Comparison of ENCODE assay signal across 10 cellular contexts in the genomic region with DNA sequence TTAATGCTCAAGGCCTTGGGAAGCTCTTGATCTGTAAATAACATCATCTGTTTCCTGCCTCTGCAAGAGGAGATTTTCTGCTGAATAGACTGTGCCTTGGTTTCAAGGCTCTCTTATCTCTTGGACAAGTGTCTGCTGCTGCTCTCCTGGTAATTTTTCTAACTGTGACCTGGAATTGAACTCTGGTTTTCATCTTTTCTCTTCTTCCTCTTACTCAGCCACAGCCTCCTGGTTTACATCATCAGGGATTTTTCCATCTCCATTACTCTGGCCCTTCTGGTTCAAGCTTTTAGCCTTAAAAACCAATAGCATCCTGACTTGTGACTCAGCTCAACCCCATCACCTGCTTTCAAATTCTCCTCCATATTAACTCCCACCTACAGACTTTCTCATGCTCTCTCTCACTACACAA. TPM values are rescaled to one million over a fixed set of nuclear protein-coding genes. Genes with fewer than 3 reads are reported as not detected.
DNase-seq lines count a peak whose midpoint lies in the region; ATAC-seq, FAIRE-seq and TF ChIP-seq lines count a peak whose summit lies in the region.
"Had no signal": no experiment of that assay in that cellular context is flagged by ENCODE, and none has a peak within 500 bp of the region (broad histone marks: within the 10 kb centered on the region; RNA-seq: fewer than 3 reads in every experiment).

No MANE protein-coding gene starts in this region.

- peaks cover 3% of the 10 kb centered on the region for H3K36me3 Mint-ChIP-seq in activated naive CD4-positive, alpha-beta T cell treated with anti-CD3 and anti-CD28 coated beads, Interleukin-2, amount 50 U/mL, for 24 hours
- peaks cover 2% of the 10 kb centered on the region for H3K36me3 Mint-ChIP-seq in activated naive CD8-positive, alpha-beta T cell treated with anti-CD3 and anti-CD28 coated beads for 36 hours

- H3K4me1 Mint-ChIP-seq in activated naive CD4-positive, alpha-beta T cell treated with anti-CD3 and anti-CD28 coated beads, Interleukin-2, amount 50 U/mL, for 24 hours = peaks cover 54% of the 10 kb centered on the region
- H3K4me1 Mint-ChIP-seq in activated naive CD8-positive, alpha-beta T cell treated with anti-CD3 and anti-CD28 coated beads for 36 hours = peaks cover 33% of the 10 kb centered on the region

- H3K9ac ChIP-seq in kidney (ENCODE audit: low read length in 2 of 2) = no peak overlapping the region

- no peaks in the 10 kb centered on the region for H3K4me1 ChIP-seq in kidney (ENCODE audit: control insufficient read depth in 1 of 2, insufficient read depth in 1 of 2, low read depth in 1 of 2, low read length in 2 of 2)
- peaks cover 12% of the 10 kb centered on the region for H3K4me1 ChIP-seq in effector memory CD4-positive, alpha-beta T cell (ENCODE audit: control insufficient read depth, insufficient read depth, low read length, poor library complexity, severe bottlenecking)

- peak overlapping the region; percentile 12 for H3K4me3 Mint-ChIP-seq in activated naive CD4-positive, alpha-beta T cell treated with anti-CD3 and anti-CD28 coated beads, Interleukin-2, amount 50 U/mL, for 24 hours
- H3K4me3 Mint-ChIP-seq in activated naive CD8-positive, alpha-beta T cell treated with anti-CD3 and anti-CD28 coated beads for 36 hours = peak overlapping the region; percentile 0

- H3K27ac Mint-ChIP-seq in activated naive CD4-positive, alpha-beta T cell treated with anti-CD3 and anti-CD28 coated beads, Interleukin-2, amount 50 U/mL, for 24 hours = peak overlapping the region; percentile 68
- H3K27ac Mint-ChIP-seq in activated naive CD8-positive, alpha-beta T cell treated with anti-CD3 and anti-CD28 coated beads for 36 hours = peak overlapping the region; percentile 28

- H3K27ac ChIP-seq in kidney (ENCODE audit: low read depth in 2 of 2, low read length in 2 of 2) = no peak overlapping the region
- H3K27ac ChIP-seq in effector memory CD4-positive, alpha-beta T cell (ENCODE audit: insufficient read depth, low read length, poor library complexity, severe bottlenecking) = no peak overlapping the region
- H3K27ac ChIP-seq: heart left ventricle had no signal

- ATAC-seq in HG03175 (IDR thresholded peaks at IDR 0.05; ENCODE audit: unreplicated experiment) = peak; percentile 52
- ATAC-seq in stimulated activated naive CD8-positive, alpha-beta T cell treated with anti-CD3 and anti-CD28 coated beads, Interleukin-15, Interleukin-2, amounts not matched to agents 100 U/mL and 50 U/mL, for 24 hours = peak; percentile 73
- ATAC-seq: heart left ventricle had no signal

- no peak overlapping the region for H3K4me3 ChIP-seq in kidney (ENCODE audit: low read length in 2 of 2)
- H3K4me3 ChIP-seq in effector memory CD4-positive, alpha-beta T cell (ENCODE audit: insufficient read depth, low read depth, low read length, poor library complexity, severe bottlenecking) = no peak overlapping the region
- H3K4me3 ChIP-seq: heart left ventricle had no signal

- no peak for FAIRE-seq in kidney (lab: Jason Lieb, UNC)

- peaks cover 6% of the 10 kb centered on the region for H3K9me3 Mint-ChIP-seq in activated naive CD4-positive, alpha-beta T cell treated with anti-CD3 and anti-CD28 coated beads, Interleukin-2, amount 50 U/mL, for 24 hours
- peaks cover 4% of the 10 kb centered on the region for H3K9me3 Mint-ChIP-seq in activated naive CD8-positive, alpha-beta T cell treated with anti-CD3 and anti-CD28 coated beads for 36 hours

- DNase-seq in activated naive CD4-positive, alpha-beta T cell (lab: John Stamatoyannopoulos, UW) = no peak
- no peak for DNase-seq in activated naive CD8-positive, alpha-beta T cell treated with anti-CD3 and anti-CD28 coated beads for 36 hours
- DNase-seq in stimulated activated naive CD8-positive, alpha-beta T cell treated with anti-CD3 and anti-CD28 coated beads, Interleukin-15, Interleukin-2, amounts not matched to agents 100 U/mL and 50 U/mL, for 24 hours = no peak
- DNase-seq in kidney (no peak), nucleus accumbens (lab: John Stamatoyannopoulos, UW) (no peak)
- no peak for DNase-seq in effector memory CD4-positive, alpha-beta T cell
- DNase-seq: heart left ventricle, NCI-H2107 had no signal

- H3K27me3 Mint-ChIP-seq in activated naive CD4-positive, alpha-beta T cell treated with anti-CD3 and anti-CD28 coated beads, Interleukin-2, amount 50 U/mL, for 24 hours = no peaks in the 10 kb centered on the region
- H3K27me3 Mint-ChIP-seq in activated naive CD8-positive, alpha-beta T cell treated with anti-CD3 and anti-CD28 coated beads for 36 hours = no peaks in the 10 kb centered on the region

- H3K9me3 ChIP-seq in kidney (ENCODE audit: control insufficient read depth in 1 of 2, low read length in 2 of 2) = no peaks in the 10 kb centered on the region
- no peaks in the 10 kb centered on the region for H3K9me3 ChIP-seq in effector memory CD4-positive, alpha-beta T cell (ENCODE audit: control insufficient read depth, low read length)
- H3K9me3 ChIP-seq: heart left ventricle had no signal

- no peak for TF ChIP-seq CTCF in kidney (IDR thresholded peaks at IDR 0.05; ENCODE audit: borderline replicate concordance, extremely low read depth, insufficient read depth)

- no peaks in the 10 kb centered on the region for H3K36me3 ChIP-seq in kidney (ENCODE audit: control insufficient read depth in 1 of 2, insufficient read depth in 2 of 2, low read length in 2 of 2)
- H3K36me3 ChIP-seq in effector memory CD4-positive, alpha-beta T cell (ENCODE audit: control insufficient read depth, insufficient read depth, low read length) = no peaks in the 10 kb centered on the region
- H3K36me3 ChIP-seq: heart left ventricle had no signal

- no peaks in the 10 kb centered on the region for H3K27me3 ChIP-seq in effector memory CD4-positive, alpha-beta T cell (replicated peaks; ENCODE audit: control insufficient read depth, insufficient read depth, low read length, poor library complexity, severe bottlenecking)
- H3K27me3 ChIP-seq: heart left ventricle had no signal

- intact Hi-C loops in kidney (cut with DNase I) = no loop called here

RNA-seq across cellular contexts. Expression of a gene that starts 49.6 kb away (rescaled TPM):
- 1 to 10 TPM; 6.9 to 9.9 TPM for total RNA-seq in activated naive CD8-positive, alpha-beta T cell treated with anti-CD3 and anti-CD28 coated beads for 36 hours
- 65.6 TPM for total RNA-seq in kidney
- polyA plus RNA-seq in kidney (ENCODE audit: insufficient read depth, low read depth, low replicate concordance) = 13.3 TPM

RNA-seq across cellular contexts. Expression of a gene that starts 49.6 kb away (rescaled TPM):
- 10 to 100 TPM; 24.8 TPM for total RNA-seq in activated naive CD8-positive, alpha-beta T cell treated with anti-CD3 and anti-CD28 coated beads for 36 hours
- total RNA-seq in kidney = 38.7 TPM
- 29.6 TPM for polyA plus RNA-seq in kidney (ENCODE audit: insufficient read depth, low read depth, low replicate concordance)
